In the genomic region with DNA sequence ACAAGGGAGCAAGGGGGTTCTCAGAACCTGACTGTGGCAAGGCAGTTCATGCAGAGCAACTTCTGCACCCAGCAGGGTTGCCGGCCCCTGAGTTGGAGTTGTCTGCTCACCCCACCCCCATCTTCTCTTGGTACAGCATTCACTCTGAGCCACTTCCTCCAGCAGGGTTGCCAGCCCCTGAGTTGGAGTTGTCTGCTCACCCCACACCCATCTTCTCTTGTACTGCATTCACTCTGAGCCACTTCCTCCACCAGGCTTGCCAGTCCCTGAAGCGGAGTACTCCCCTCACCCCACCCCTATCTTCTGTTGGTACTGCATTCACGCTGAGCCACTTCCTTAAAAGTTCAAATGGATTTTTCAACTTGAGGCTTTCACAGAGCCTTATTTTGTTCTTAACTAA, we compare ENCODE assay signal across 11 cellular contexts.
DNase-seq lines count a peak whose midpoint lies in the region; ATAC-seq and TF ChIP-seq lines count a peak whose summit lies in the region.
"Had no signal": no experiment of that assay in that cellular context is flagged by ENCODE, and none has a peak within 500 bp of the region (broad histone marks: within the 10 kb centered on the region; RNA-seq: fewer than 3 reads in every experiment).

No MANE protein-coding gene starts in this region.

- H3K4me3 ChIP-seq in BLaER1 (no peak overlapping the region), HL-60 (replicated peaks; ENCODE audit: insufficient read depth, low read length) (no peak overlapping the region), GM23248 (no peak overlapping the region), mammary epithelial cell (replicated peaks in 1 of 3; ENCODE audit: insufficient read depth in 1 of 3, low read depth in 2 of 3, low read length in 3 of 3) (no peak overlapping the region), OCI-LY7 (ENCODE audit: low read depth, low read length, poor library complexity, severe bottlenecking) (no peak overlapping the region)
- H3K4me3 ChIP-seq: body of pancreas, MG63 had no signal

- ATAC-seq in left lobe of liver (peak; percentile 45), HG02852 (IDR thresholded peaks at IDR 0.05; ENCODE audit: unreplicated experiment) (no peak)
- ATAC-seq: body of pancreas had no signal

- no peaks in the 10 kb centered on the region for H3K79me2 ChIP-seq in GM23248 (ENCODE audit: insufficient read depth)
- H3K79me2 ChIP-seq in mammary epithelial cell (ENCODE audit: insufficient read depth, low read length): no peaks in the 10 kb centered on the region
- H3K79me2 ChIP-seq in OCI-LY7 (ENCODE audit: insufficient read depth, low read depth, low read length): no peaks in the 10 kb centered on the region

- 32 to 44% methylated on average over 3 of the region's 3 CpGs for WGBS in GM23248 (ENCODE audit: low coverage in 1 of 2, low lambda C conversion rate in 2 of 2, missing lambda C conversion rate in 2 of 2), 2 experiments
- WGBS in mammary epithelial cell (ENCODE audit: low coverage, missing lambda C conversion rate): 63% methylated on average over 3 of the region's 3 CpGs

- POLR2A ChIA-PET in OCI-LY7 (lab: Charles Lee): no interaction called here

- TF ChIP-seq CTCF in HL-60 (IDR thresholded peaks at IDR 0.05; ENCODE audit: insufficient read depth, low read length): no peak
- TF ChIP-seq CTCF in mammary epithelial cell (conservative IDR thresholded peaks at IDR 0.05 in 1 of 2, IDR thresholded peaks at IDR 0.05 in 1 of 2; ENCODE audit: extremely low read depth in 1 of 2, insufficient read depth in 1 of 2, low read depth in 1 of 2, low read length in 2 of 2): no peak
- no peak for TF ChIP-seq CTCF in OCI-LY7 (conservative IDR thresholded peaks at IDR 0.05; ENCODE audit: low read length)

- H2AFZ ChIP-seq in GM23248 (no peak overlapping the region), mammary epithelial cell (ENCODE audit: low read depth, low read length) (no peak overlapping the region), OCI-LY7 (ENCODE audit: low read length) (no peak overlapping the region)

- dilution Hi-C loops in mammary epithelial cell (cut with HindIII; ENCODE audit: low sequenced_read_pairs): no loop called here

- intact Hi-C loops in mammary epithelial cell (cut with micrococcal nuclease): no loop called here
- intact Hi-C loops in OCI-LY7 (cut with micrococcal nuclease; ENCODE audit: unreplicated experiment): no loop called here

- H3F3A ChIP-seq in GM23248 (ENCODE audit: insufficient read depth): no peaks in the 10 kb centered on the region

- BruUV-seq in mammary epithelial cell (replicated peaks; lab: Mats Ljungman, UMichigan) (no TSS peak), OCI-LY7 (replicated peaks; lab: Mats Ljungman, UMichigan) (no TSS peak)

- H3K9me2 ChIP-seq in GM23248 (ENCODE audit: insufficient read depth): no peaks in the 10 kb centered on the region
- no peaks in the 10 kb centered on the region for H3K9me2 ChIP-seq in OCI-LY7 (ENCODE audit: insufficient read depth, low read length)

- CTCF ChIA-PET in mammary epithelial cell (lab: Charles Lee; ENCODE audit: low non-redundant PET): no interaction called here
- CTCF ChIA-PET in OCI-LY7 (lab: Charles Lee; ENCODE audit: unreplicated experiment): no interaction called here

- H3K36me3 ChIP-seq in BLaER1: no peaks in the 10 kb centered on the region
- H3K36me3 ChIP-seq in GM23248 (ENCODE audit: low read depth): no peaks in the 10 kb centered on the region
- no peaks in the 10 kb centered on the region for H3K36me3 ChIP-seq in mammary epithelial cell (ENCODE audit: insufficient read depth, low read length)
- H3K36me3 ChIP-seq in OCI-LY7 (ENCODE audit: insufficient read depth, low read length): no peaks in the 10 kb centered on the region
- H3K36me3 ChIP-seq: MG63 had no signal

- H3K27me3 ChIP-seq in BLaER1 (no peaks in the 10 kb centered on the region), HL-60 (ENCODE audit: insufficient read depth, poor library complexity, severe bottlenecking) (no peaks in the 10 kb centered on the region), GM23248 (replicated peaks; ENCODE audit: insufficient read depth) (0 out of 2 replicates have a peak, but pooled peaks cover 14% of the 10 kb centered on the region), mammary epithelial cell (ENCODE audit: insufficient read depth, low read length) (no peaks in the 10 kb centered on the region)
- H3K27me3 ChIP-seq: body of pancreas, MG63 had no signal

- H3K4me2 ChIP-seq in BLaER1: peak overlapping the region; percentile 71
- H3K4me2 ChIP-seq in GM23248 (ENCODE audit: unreplicated experiment): no peak overlapping the region
- H3K4me2 ChIP-seq in mammary epithelial cell (ENCODE audit: insufficient read depth, low read depth, low read length): no peak overlapping the region
- H3K4me2 ChIP-seq in OCI-LY7 (ENCODE audit: low read length): no peak overlapping the region

- DNase-seq in HL-60 (ENCODE audit: low read depth in 1 of 2, low spot score in 1 of 2) (peak; percentile 67 to 96), left lobe of liver (ENCODE audit: low spot score) (no peak), GM23248 (no peak), mammary epithelial cell (no peak), OCI-LY7 (ENCODE audit: low spot score) (no peak)
- DNase-seq in activated CD4-positive, alpha-beta T cell treated with anti-CD3 and anti-CD28 coated beads, Interleukin-2, amount 50 U/mL, for 48 hours: peak; percentile 5 to 14
- DNase-seq: MG63, NCI-H748 treated with DMSO at 0.1 percent for 48 hours had no signal

- in situ Hi-C loops in GM23248 (cut with MboI) (no loop called here), mammary epithelial cell (cut with MboI; ENCODE audit: low sequenced_read_pairs in 2 of 2) (no loop called here)

- H4K20me1 ChIP-seq in BLaER1 (no peaks in the 10 kb centered on the region), GM23248 (ENCODE audit: insufficient read depth) (no peaks in the 10 kb centered on the region), mammary epithelial cell (ENCODE audit: insufficient read depth, low read length) (no peaks in the 10 kb centered on the region), OCI-LY7 (ENCODE audit: insufficient read depth, low read length) (no peaks in the 10 kb centered on the region)

- H3K9me3 ChIP-seq in BLaER1: no peaks in the 10 kb centered on the region
- no peaks in the 10 kb centered on the region for H3K9me3 ChIP-seq in GM23248 (ENCODE audit: low read depth)
- no peaks in the 10 kb centered on the region for H3K9me3 ChIP-seq in mammary epithelial cell (replicated peaks; ENCODE audit: insufficient read depth, low read length)
- H3K9me3 ChIP-seq in OCI-LY7 (ENCODE audit: low read length): no peaks in the 10 kb centered on the region
- H3K9me3 ChIP-seq: body of pancreas, MG63 had no signal

- H3K9ac ChIP-seq in BLaER1: no peak overlapping the region
- no peak overlapping the region for H3K9ac ChIP-seq in GM23248
- H3K9ac ChIP-seq in mammary epithelial cell (ENCODE audit: insufficient read depth, low read length): no peak overlapping the region

- H3K4me1 ChIP-seq in BLaER1 (peaks cover 55% of the 10 kb centered on the region), GM23248 (ENCODE audit: insufficient read depth) (no peaks in the 10 kb centered on the region), mammary epithelial cell (ENCODE audit: insufficient read depth, low read length) (no peaks in the 10 kb centered on the region), OCI-LY7 (ENCODE audit: insufficient read depth, low read length, poor library complexity, severe bottlenecking) (no peaks in the 10 kb centered on the region)
- H3K4me1 ChIP-seq: body of pancreas had no signal

- peak overlapping the region; percentile 71 for H3K27ac ChIP-seq in BLaER1
- peak overlapping the region; percentile 57 for H3K27ac ChIP-seq in HL-60 (replicated peaks)
- no peak overlapping the region for H3K27ac ChIP-seq in GM23248
- no peak overlapping the region for H3K27ac ChIP-seq in mammary epithelial cell (ENCODE audit: insufficient read depth, low read depth, low read length)
- H3K27ac ChIP-seq in OCI-LY7 (ENCODE audit: low read depth, low read length, poor library complexity, severe bottlenecking): no peak overlapping the region
- H3K27ac ChIP-seq: body of pancreas had no signal

Comparison
In these comparisons a context has a peak if more than half of its experiments do, and no peak if none do; other contexts are left out.
1. H3K27ac ChIP-seq: peak in BLaER1 (single experiment) and HL-60 (single experiment); none in GM23248 (single experiment), mammary epithelial cell (single experiment) and OCI-LY7 (single experiment).
2. DNase-seq: peak in HL-60 (2 of 2) and activated CD4-positive, alpha-beta T cell treated with anti-CD3 and anti-CD28 coated beads, Interleukin-2, amount 50 U/mL, for 48 hours (2 of 2); none in left lobe of liver (single experiment), GM23248 (single experiment), mammary epithelial cell (single experiment) and OCI-LY7 (single experiment).